ENCODE assay signal across 2 cellular contexts in genomic region chr3:14323401-14324223, GRCh38.
TF ChIP-seq lines count a peak whose summit lies in the region.

No MANE protein-coding gene starts in this region.

TF ChIP-seq in SK-N-SH, 30 proteins besides CTCF, POLR2A, EP300 and RAD21 (continued from another document):
- no peak for TF ChIP-seq RCOR1 (IDR thresholded peaks at IDR 0.05; ENCODE audit: low read length)
- no peak for TF ChIP-seq MXI1 (IDR thresholded peaks at IDR 0.05; ENCODE audit: low read depth, low read length)
- no peak for TF ChIP-seq REST (IDR thresholded peaks at IDR 0.05; ENCODE audit: low read depth, low read length)

TF ChIP-seq in SK-N-SH treated with all-trans-retinoic acid at 6 μM for 48 hours, 23 proteins besides CTCF, POLR2A, EP300 and RAD21:
- no peak for TF ChIP-seq CREB5 (CRISPR knock-in tag; IDR thresholded peaks at IDR 0.05; ENCODE audit: low read depth)
- TF ChIP-seq TSHZ2 (CRISPR knock-in tag; IDR thresholded peaks at IDR 0.05) = no peak
- TF ChIP-seq TCF4 (CRISPR knock-in tag; IDR thresholded peaks at IDR 0.05; ENCODE audit: borderline replicate concordance) = no peak
- TF ChIP-seq PPARA (CRISPR knock-in tag; IDR thresholded peaks at IDR 0.05; ENCODE audit: borderline replicate concordance) = no peak
- TF ChIP-seq PATZ1 (CRISPR knock-in tag; IDR thresholded peaks at IDR 0.05; ENCODE audit: borderline replicate concordance) = no peak
- TF ChIP-seq ZC3H10 (CRISPR knock-in tag; IDR thresholded peaks at IDR 0.05) = no peak
- no peak for TF ChIP-seq BACH2 (CRISPR knock-in tag; IDR thresholded peaks at IDR 0.05; ENCODE audit: borderline replicate concordance)
- no peak for TF ChIP-seq ARNTL (CRISPR knock-in tag; IDR thresholded peaks at IDR 0.05; ENCODE audit: borderline replicate concordance, low read depth)
- no peak for TF ChIP-seq CSRNP3 (CRISPR knock-in tag; IDR thresholded peaks at IDR 0.05)
- TF ChIP-seq ZFP3 (CRISPR knock-in tag; IDR thresholded peaks at IDR 0.05) = no peak
- TF ChIP-seq ZNF8 (CRISPR knock-in tag; IDR thresholded peaks at IDR 0.05) = no peak
- no peak for TF ChIP-seq ZNF70 (CRISPR knock-in tag; IDR thresholded peaks at IDR 0.05)
- TF ChIP-seq SNAI2 (CRISPR knock-in tag; IDR thresholded peaks at IDR 0.05) = no peak
- no peak for TF ChIP-seq ISL1 (CRISPR knock-in tag; IDR thresholded peaks at IDR 0.05)
- TF ChIP-seq RARB (CRISPR knock-in tag; IDR thresholded peaks at IDR 0.05) = no peak
- TF ChIP-seq ESRRG (CRISPR knock-in tag; IDR thresholded peaks at IDR 0.05) = no peak
- no peak for TF ChIP-seq CSDC2 (CRISPR knock-in tag; IDR thresholded peaks at IDR 0.05)
- no peak for TF ChIP-seq ZFP30 (CRISPR knock-in tag; IDR thresholded peaks at IDR 0.05)
- TF ChIP-seq ZNF565 (CRISPR knock-in tag; conservative IDR thresholded peaks at IDR 0.05; ENCODE audit: low read depth) = no peak
- TF ChIP-seq GLIS3 (CRISPR knock-in tag; IDR thresholded peaks at IDR 0.05) = no peak
